Comparison of ENCODE assay signal across 1 cellular context in the genomic region with DNA sequence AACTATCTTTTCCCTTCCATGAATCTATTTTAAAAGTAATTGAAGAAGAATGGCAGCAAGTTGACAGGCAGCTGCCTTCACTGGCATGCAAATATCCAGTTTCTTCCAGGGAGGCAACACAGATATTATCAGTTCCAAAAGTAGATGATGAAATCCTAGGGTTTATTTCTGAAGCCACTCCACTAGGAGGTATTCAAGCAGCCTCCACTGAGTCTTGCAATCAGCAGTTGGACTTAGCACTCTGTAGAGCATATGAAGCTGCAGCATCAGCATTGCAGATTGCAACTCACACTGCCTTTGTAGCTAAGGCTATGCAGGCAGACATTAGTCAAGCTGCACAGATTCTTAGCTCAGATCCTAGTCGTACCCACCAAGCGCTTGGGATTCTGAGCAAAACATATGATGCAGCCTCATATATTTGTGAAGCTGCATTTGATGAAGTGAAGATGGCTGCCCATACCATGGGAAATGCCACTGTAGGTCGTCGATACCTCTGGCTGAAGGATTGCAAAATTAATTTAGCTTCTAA.
A peak's percentile ranks its signal among the peaks of the same experiment; 100 is the strongest.
TF ChIP-seq lines count a peak whose summit lies in the region.

No MANE protein-coding gene starts in this region.

TF ChIP-seq in K562, 482 proteins besides CTCF, POLR2A, EP300 and RAD21 (continued from another document):
- TF ChIP-seq, protein P1, sequence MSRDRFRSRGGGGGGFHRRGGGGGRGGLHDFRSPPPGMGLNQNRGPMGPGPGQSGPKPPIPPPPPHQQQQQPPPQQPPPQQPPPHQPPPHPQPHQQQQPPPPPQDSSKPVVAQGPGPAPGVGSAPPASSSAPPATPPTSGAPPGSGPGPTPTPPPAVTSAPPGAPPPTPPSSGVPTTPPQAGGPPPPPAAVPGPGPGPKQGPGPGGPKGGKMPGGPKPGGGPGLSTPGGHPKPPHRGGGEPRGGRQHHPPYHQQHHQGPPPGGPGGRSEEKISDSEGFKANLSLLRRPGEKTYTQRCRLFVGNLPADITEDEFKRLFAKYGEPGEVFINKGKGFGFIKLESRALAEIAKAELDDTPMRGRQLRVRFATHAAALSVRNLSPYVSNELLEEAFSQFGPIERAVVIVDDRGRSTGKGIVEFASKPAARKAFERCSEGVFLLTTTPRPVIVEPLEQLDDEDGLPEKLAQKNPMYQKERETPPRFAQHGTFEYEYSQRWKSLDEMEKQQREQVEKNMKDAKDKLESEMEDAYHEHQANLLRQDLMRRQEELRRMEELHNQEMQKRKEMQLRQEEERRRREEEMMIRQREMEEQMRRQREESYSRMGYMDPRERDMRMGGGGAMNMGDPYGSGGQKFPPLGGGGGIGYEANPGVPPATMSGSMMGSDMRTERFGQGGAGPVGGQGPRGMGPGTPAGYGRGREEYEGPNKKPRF (IDR thresholded peaks at IDR 0.05; ENCODE audit: low read depth, low read length), result no peak
- TF ChIP-seq GTF2E2 (tag; IDR thresholded peaks at IDR 0.05) (no peak), MECOM (CRISPR knock-in tag; IDR thresholded peaks at IDR 0.05) (peak; percentile 53; the same call in 1 of the 2 replicates), NFIX (CRISPR knock-in tag; IDR thresholded peaks at IDR 0.05; ENCODE audit: low read depth) (no peak)
- TF ChIP-seq, protein P2, sequence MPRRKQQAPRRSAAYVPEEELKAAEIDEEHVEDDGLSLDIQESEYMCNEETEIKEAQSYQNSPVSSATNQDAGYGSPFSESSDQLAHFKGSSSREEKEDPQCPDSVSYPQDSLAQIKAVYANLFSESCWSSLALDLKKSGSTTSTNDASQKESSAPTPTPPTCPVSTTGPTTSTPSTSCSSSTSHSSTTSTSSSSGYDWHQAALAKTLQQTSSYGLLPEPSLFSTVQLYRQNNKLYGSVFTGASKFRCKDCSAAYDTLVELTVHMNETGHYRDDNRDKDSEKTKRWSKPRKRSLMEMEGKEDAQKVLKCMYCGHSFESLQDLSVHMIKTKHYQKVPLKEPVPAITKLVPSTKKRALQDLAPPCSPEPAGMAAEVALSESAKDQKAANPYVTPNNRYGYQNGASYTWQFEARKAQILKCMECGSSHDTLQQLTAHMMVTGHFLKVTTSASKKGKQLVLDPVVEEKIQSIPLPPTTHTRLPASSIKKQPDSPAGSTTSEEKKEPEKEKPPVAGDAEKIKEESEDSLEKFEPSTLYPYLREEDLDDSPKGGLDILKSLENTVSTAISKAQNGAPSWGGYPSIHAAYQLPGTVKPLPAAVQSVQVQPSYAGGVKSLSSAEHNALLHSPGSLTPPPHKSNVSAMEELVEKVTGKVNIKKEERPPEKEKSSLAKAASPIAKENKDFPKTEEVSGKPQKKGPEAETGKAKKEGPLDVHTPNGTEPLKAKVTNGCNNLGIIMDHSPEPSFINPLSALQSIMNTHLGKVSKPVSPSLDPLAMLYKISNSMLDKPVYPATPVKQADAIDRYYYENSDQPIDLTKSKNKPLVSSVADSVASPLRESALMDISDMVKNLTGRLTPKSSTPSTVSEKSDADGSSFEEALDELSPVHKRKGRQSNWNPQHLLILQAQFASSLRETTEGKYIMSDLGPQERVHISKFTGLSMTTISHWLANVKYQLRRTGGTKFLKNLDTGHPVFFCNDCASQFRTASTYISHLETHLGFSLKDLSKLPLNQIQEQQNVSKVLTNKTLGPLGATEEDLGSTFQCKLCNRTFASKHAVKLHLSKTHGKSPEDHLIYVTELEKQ (CRISPR knock-in tag; IDR thresholded peaks at IDR 0.05), result no peak
TF ChIP-seq in K562: peak in this region for 24.
